In genomic region chr19:40229926-40230417, GRCh38 we compare ENCODE assay signal across 1 cellular context.
TF ChIP-seq lines count a peak whose summit lies in the region.

No MANE protein-coding gene starts in this region.

TF ChIP-seq in HepG2, 621 proteins besides CTCF, POLR2A, EP300 and RAD21:
- TF ChIP-seq ZNF577 (CRISPR knock-in tag; IDR thresholded peaks at IDR 0.05; ENCODE audit: borderline replicate concordance, low read depth) (no peak), ZNF704 (CRISPR knock-in tag; IDR thresholded peaks at IDR 0.05; ENCODE audit: borderline replicate concordance) (no peak), ZNF317 (CRISPR knock-in tag; IDR thresholded peaks at IDR 0.05) (no peak), ZNF326 (CRISPR knock-in tag; IDR thresholded peaks at IDR 0.05; ENCODE audit: borderline replicate concordance) (no peak), NFE2 (CRISPR knock-in tag; IDR thresholded peaks at IDR 0.05) (no peak), KLF12 (CRISPR knock-in tag; IDR thresholded peaks at IDR 0.05; ENCODE audit: borderline replicate concordance) (no peak), MAFK (conservative IDR thresholded peaks at IDR 0.05 in 1 of 2, IDR thresholded peaks at IDR 0.05 in 1 of 2; ENCODE audit: low read length in 2 of 2) (peak; percentile 29 to 48; a peak in 2 of 4 replicates), ATF7-NPFF (CRISPR knock-in tag; IDR thresholded peaks at IDR 0.05; ENCODE audit: low read depth) (no peak), HNRNPK (IDR thresholded peaks at IDR 0.05; ENCODE audit: low read depth, low read length, poor library complexity, severe bottlenecking) (no peak), MAFF (IDR thresholded peaks at IDR 0.05; ENCODE audit: low read depth, low read length) (peak; percentile 42)
- TF ChIP-seq, protein P1, sequence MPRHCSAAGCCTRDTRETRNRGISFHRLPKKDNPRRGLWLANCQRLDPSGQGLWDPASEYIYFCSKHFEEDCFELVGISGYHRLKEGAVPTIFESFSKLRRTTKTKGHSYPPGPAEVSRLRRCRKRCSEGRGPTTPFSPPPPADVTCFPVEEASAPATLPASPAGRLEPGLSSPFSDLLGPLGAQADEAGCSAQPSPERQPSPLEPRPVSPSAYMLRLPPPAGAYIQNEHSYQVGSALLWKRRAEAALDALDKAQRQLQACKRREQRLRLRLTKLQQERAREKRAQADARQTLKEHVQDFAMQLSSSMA (CRISPR knock-in tag; IDR thresholded peaks at IDR 0.05), result no peak
TF ChIP-seq in HepG2: peak in this region for 2.
